In the genomic region with DNA sequence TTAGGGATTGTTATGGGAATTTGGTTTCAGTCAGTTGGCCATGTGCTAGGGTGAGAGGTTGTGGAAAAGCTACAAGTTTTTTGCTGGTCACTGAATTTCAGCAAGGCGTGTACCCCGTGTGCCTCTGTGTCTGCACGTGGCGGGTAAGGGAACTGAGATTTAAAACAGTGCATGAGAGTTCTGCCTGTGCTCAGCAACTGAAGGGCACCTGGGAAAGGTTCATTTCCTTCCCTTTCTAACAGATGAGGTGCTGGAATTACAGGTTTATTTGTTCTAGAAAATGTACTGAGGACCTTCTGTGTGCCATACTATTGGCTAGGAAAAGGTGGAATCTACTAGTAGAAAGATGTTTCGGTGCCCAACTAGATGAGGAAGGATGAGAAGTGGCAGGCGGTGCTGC, we compare ENCODE assay signal across 23 cellular contexts.
DNase-seq lines count a peak whose midpoint lies in the region; ATAC-seq, FAIRE-seq and TF ChIP-seq lines count a peak whose summit lies in the region.
"Had no signal": no experiment of that assay in that cellular context is flagged by ENCODE, and none has a peak within 500 bp of the region (broad histone marks: within the 10 kb centered on the region; RNA-seq: fewer than 3 reads in every experiment).

No MANE protein-coding gene starts in this region.

- FAIRE-seq in K562 (lab: Jason Lieb, UNC), result peak; percentile 42
- FAIRE-seq: kidney had no signal

- no peak for TF ChIP-seq RAD21 in K562 (CRISPR knock-in tag; conservative IDR thresholded peaks at IDR 0.05 in 1 of 2, IDR thresholded peaks at IDR 0.05 in 1 of 2)

- CTCF ChIA-PET in K562 (lab: Yijun Ruan, JAX; ENCODE audit: low intra/inter-chr PET ratio), result no interaction called here
- CTCF ChIA-PET in MCF 10A (lab: Yijun Ruan, JAX), result interaction anchor here (1.0 kb wide), 1 partner anchor 14 kb away, joined by 4 read pairs; no protein-coding TSS in a partner anchor

- H3K4me3 Mint-ChIP-seq in CD4-positive, CD25-positive, alpha-beta regulatory T cell, result no peak overlapping the region
- H3K4me3 Mint-ChIP-seq in nephron (no peak overlapping the region), MCF 10A (ENCODE audit: unreplicated experiment) (no peak overlapping the region)
- H3K4me3 Mint-ChIP-seq: neural crest cell had no signal

- H3K9ac ChIP-seq in DND-41 (ENCODE audit: low read depth, low read length) (no peak overlapping the region), K562 (ENCODE audit: insufficient read depth in 1 of 2, low read depth in 2 of 2, low read length in 2 of 2) (no peak overlapping the region)

- H3K27ac ChIP-seq in CD4-positive, CD25-positive, alpha-beta regulatory T cell (ENCODE audit: insufficient read depth, low read length, poor library complexity, severe bottlenecking), result no peak overlapping the region
- 0 out of 2 replicates have a peak overlapping the region, but pooled peaks have one; percentile 6 for H3K27ac ChIP-seq in DND-41 (ENCODE audit: low read length)
- H3K27ac ChIP-seq in K562 (ENCODE audit: extremely low read depth, low read depth, low read length), result no peak overlapping the region
- H3K27ac ChIP-seq: colonic mucosa, foreskin keratinocyte, HL-60, SJSA1, thoracic aorta had no signal

- H3K9me3 Mint-ChIP-seq in CD4-positive, CD25-positive, alpha-beta regulatory T cell, result no peaks in the 10 kb centered on the region
- H3K9me3 Mint-ChIP-seq in nephron (no peaks in the 10 kb centered on the region), MCF 10A (ENCODE audit: unreplicated experiment) (no peaks in the 10 kb centered on the region)
- H3K9me3 Mint-ChIP-seq: neural crest cell had no signal

- DNase-seq in CD4-positive, CD25-positive, alpha-beta regulatory T cell, result no peak
- DNase-seq in DND-41 (no peak), K562 (ENCODE audit: extremely low read depth in 1 of 4, low spot score in 3 of 4) (no peak), HK-2 (ENCODE audit: unreplicated experiment) (no peak), foreskin fibroblast (no peak), MCF 10A (ENCODE audit: unreplicated experiment) (no peak)
- DNase-seq: activated CD4-positive, CD25-positive, alpha-beta regulatory T cell; activated gamma-delta T cell treated with Interleukin-2 at 50 U/mL for 16 hours; colonic mucosa; COR-L47; foreskin keratinocyte; IMR-90; kidney; mesenchymal stem cell; NCI-H2171 treated with DMSO at 0.1 percent for 48 hours; NCI-H774; spleen had no signal

- no peaks in the 10 kb centered on the region for H3K27me3 Mint-ChIP-seq in CD4-positive, CD25-positive, alpha-beta regulatory T cell
- no peaks in the 10 kb centered on the region for H3K27me3 Mint-ChIP-seq in nephron (ENCODE audit: low read depth)
- H3K27me3 Mint-ChIP-seq in MCF 10A (ENCODE audit: insufficient read depth, unreplicated experiment), result no peaks in the 10 kb centered on the region

- BruUV-seq in K562 (replicated peaks; lab: Mats Ljungman, UMichigan) (no TSS peak), MCF 10A (replicated peaks; lab: Mats Ljungman, UMichigan) (no TSS peak)

- H3K4me3 ChIP-seq in CD4-positive, CD25-positive, alpha-beta regulatory T cell (ENCODE audit: low read depth, low read length), result no peak overlapping the region
- H3K4me3 ChIP-seq in DND-41 (ENCODE audit: low read depth in 1 of 2, low read length in 2 of 2) (no peak overlapping the region), K562 (no peak overlapping the region), foreskin fibroblast (ENCODE audit: low read depth in 1 of 2, low read length in 2 of 2) (no peak overlapping the region)
- H3K4me3 ChIP-seq: colonic mucosa, SJSA1, spleen, thoracic aorta had no signal

- TF ChIP-seq EP300 in K562 (IDR thresholded peaks at IDR 0.05; ENCODE audit: low read length), result no peak

- H3K4me1 ChIP-seq in CD4-positive, CD25-positive, alpha-beta regulatory T cell (ENCODE audit: control insufficient read depth, insufficient read depth, low read length, poor library complexity, severe bottlenecking), result peaks cover 10% of the 10 kb centered on the region
- H3K4me1 ChIP-seq in DND-41 (ENCODE audit: insufficient read depth, low read length), result no peaks in the 10 kb centered on the region
- H3K4me1 ChIP-seq in K562 (replicated peaks in 1 of 2; ENCODE audit: control insufficient read depth in 2 of 2, insufficient read depth in 2 of 2, low read length in 2 of 2), result peaks cover 0 to 15% of the 10 kb centered on the region in 2 experiments; a peak in 2 of 5 replicates
- H3K4me1 ChIP-seq: colonic mucosa, foreskin keratinocyte, SJSA1 had no signal

- TF ChIP-seq CTCF in DND-41 (IDR thresholded peaks at IDR 0.05; ENCODE audit: borderline replicate concordance, extremely low read depth, low read length, poor library complexity, severe bottlenecking), result no peak
- no peak for TF ChIP-seq CTCF in K562 (IDR thresholded peaks at IDR 0.05 in 2 of 3, conservative IDR thresholded peaks at IDR 0.05 in 1 of 3; ENCODE audit: insufficient read depth in 2 of 3, low read depth in 1 of 3, low read length in 3 of 3)
- TF ChIP-seq CTCF in nephron (IDR thresholded peaks at IDR 0.05; ENCODE audit: unreplicated experiment in 3 of 3), result no peak
- no peak for TF ChIP-seq CTCF in foreskin fibroblast (IDR thresholded peaks at IDR 0.05; ENCODE audit: low read depth, low read length)
- TF ChIP-seq CTCF in MCF 10A (IDR thresholded peaks at IDR 0.05; ENCODE audit: unreplicated experiment), result no peak

- POLR2A ChIA-PET in K562 (lab: Yijun Ruan, JAX), result no interaction called here
- POLR2A ChIA-PET in MCF 10A (lab: Yijun Ruan, JAX), result interaction anchor here (0.7 kb wide), 1 partner anchor 12 kb away, joined by 3 read pairs; no protein-coding TSS in a partner anchor

- ATAC-seq in CD4-positive, CD25-positive, alpha-beta regulatory T cell (ENCODE audit: low read depth in 2 of 2), result no peak
- ATAC-seq in DND-41 (ENCODE audit: insufficient read depth, low read depth) (no peak), K562 (no peak)
- ATAC-seq: foreskin keratinocyte, Panc1 had no signal

- H3K36me3 Mint-ChIP-seq in CD4-positive, CD25-positive, alpha-beta regulatory T cell, result peaks cover 22% of the 10 kb centered on the region
- peaks cover 75% of the 10 kb centered on the region for H3K36me3 Mint-ChIP-seq in nephron (ENCODE audit: low read depth)
- peaks cover 58% of the 10 kb centered on the region for H3K36me3 Mint-ChIP-seq in MCF 10A (ENCODE audit: insufficient read depth, unreplicated experiment)

- TF ChIP-seq POLR2A in K562 (conservative IDR thresholded peaks at IDR 0.05), result no peak

- no peaks in the 10 kb centered on the region for H3K27me3 ChIP-seq in CD4-positive, CD25-positive, alpha-beta regulatory T cell (ENCODE audit: control insufficient read depth, insufficient read depth, low read length)
- H3K27me3 ChIP-seq in DND-41 (ENCODE audit: insufficient read depth, low read length, poor library complexity), result no peaks in the 10 kb centered on the region
- no peaks in the 10 kb centered on the region for H3K27me3 ChIP-seq in K562 (ENCODE audit: control insufficient read depth in 2 of 2, insufficient read depth in 2 of 2, low read length in 2 of 2)
- H3K27me3 ChIP-seq: colonic mucosa, foreskin keratinocyte, SJSA1, spleen had no signal

- H3K4me2 ChIP-seq in DND-41 (ENCODE audit: insufficient read depth, low read length) (no peak overlapping the region), K562 (ENCODE audit: insufficient read depth, low read length) (no peak overlapping the region)

- peak overlapping the region in 2 of 3 donors; percentile 22 to 58 for H3K27ac Mint-ChIP-seq in CD4-positive, CD25-positive, alpha-beta regulatory T cell
- peak overlapping the region in 2 of 3 experiments; percentile 20 to 21 for H3K27ac Mint-ChIP-seq in nephron
- no peak overlapping the region for H3K27ac Mint-ChIP-seq in MCF 10A (ENCODE audit: low read depth, unreplicated experiment)

- peaks cover 4% of the 10 kb centered on the region; the same call in 1 of the 2 replicates for H3K79me2 ChIP-seq in DND-41 (ENCODE audit: insufficient read depth, low read length)
- H3K79me2 ChIP-seq in K562 (ENCODE audit: control insufficient read depth, insufficient read depth, low read length), result no peaks in the 10 kb centered on the region

- no peaks in the 10 kb centered on the region for H3K9me1 ChIP-seq in K562 (ENCODE audit: control insufficient read depth, insufficient read depth, low read length)

- peaks cover 0 to 53% (median 28%) of the 10 kb centered on the region in 4 donors for H3K4me1 Mint-ChIP-seq in CD4-positive, CD25-positive, alpha-beta regulatory T cell
- H3K4me1 Mint-ChIP-seq in nephron (peaks cover 25% of the 10 kb centered on the region), MCF 10A (ENCODE audit: insufficient read depth, unreplicated experiment) (peaks cover 5% of the 10 kb centered on the region)

- no peaks in the 10 kb centered on the region for H3K9me3 ChIP-seq in CD4-positive, CD25-positive, alpha-beta regulatory T cell (ENCODE audit: control insufficient read depth in 2 of 2, low read length in 2 of 2)
- no peaks in the 10 kb centered on the region for H3K9me3 ChIP-seq in DND-41 (ENCODE audit: insufficient read depth, low read length, severe bottlenecking)
- no peaks in the 10 kb centered on the region for H3K9me3 ChIP-seq in K562 (replicated peaks; ENCODE audit: control insufficient read depth, insufficient read depth, low read depth, low read length)
- H3K9me3 ChIP-seq: colonic mucosa, SJSA1, spleen, thoracic aorta had no signal

- intact Hi-C loops in K562 (cut with micrococcal nuclease) (no loop called here), MCF 10A (cut with micrococcal nuclease) (no loop called here)

- WGBS in K562 (ENCODE audit: insufficient coverage, low coverage, missing lambda C conversion rate), result 73% methylated on average over 6 of the region's 6 CpGs

- peaks cover 75% of the 10 kb centered on the region for H3K36me3 ChIP-seq in CD4-positive, CD25-positive, alpha-beta regulatory T cell (ENCODE audit: control insufficient read depth, insufficient read depth, low read length)
- H3K36me3 ChIP-seq in DND-41 (ENCODE audit: insufficient read depth, low read length) (peaks cover 95% of the 10 kb centered on the region), K562 (ENCODE audit: control insufficient read depth, insufficient read depth, low read length) (peaks cover 78% of the 10 kb centered on the region)

- H2AFZ ChIP-seq in DND-41 (ENCODE audit: low read depth, low read length), result no peak overlapping the region
- H2AFZ ChIP-seq in K562 (ENCODE audit: low read depth, low read length), result no peak overlapping the region

- H4K20me1 ChIP-seq in DND-41 (ENCODE audit: insufficient read depth, low read length), result peaks cover 47% of the 10 kb centered on the region
- peaks cover 9% of the 10 kb centered on the region; the same call in 1 of the 2 replicates for H4K20me1 ChIP-seq in K562 (replicated peaks; ENCODE audit: control insufficient read depth, insufficient read depth, low read length)

- in situ Hi-C loops in K562 (cut with MboI), result no loop called here

TF ChIP-seq in K562, 482 proteins besides CTCF, POLR2A, EP300 and RAD21:
- no peak for TF ChIP-seq DDX20 (tag; IDR thresholded peaks at IDR 0.05; ENCODE audit: low read depth)
